ENCODE assay signal across 8 cellular contexts in genomic region chr1:174965006-174965971, GRCh38. TPM values are rescaled to one million over a fixed set of nuclear protein-coding genes. Genes with fewer than 3 reads are reported as not detected.
A peak's percentile ranks its signal among the peaks of the same experiment; 100 is the strongest.
DNase-seq lines count a peak whose midpoint lies in the region; ATAC-seq and TF ChIP-seq lines count a peak whose summit lies in the region.

No MANE protein-coding gene starts in this region.

- H3K4me1 ChIP-seq in adipocyte (ENCODE audit: control insufficient read depth, insufficient read depth, low read length) (peaks cover 45% of the 10 kb centered on the region), testis (peaks cover 9% of the 10 kb centered on the region)

- H3K36me3 ChIP-seq in adipocyte (ENCODE audit: control insufficient read depth, insufficient read depth, low read length, severe bottlenecking): no peaks in the 10 kb centered on the region
- no peaks in the 10 kb centered on the region for H3K36me3 ChIP-seq in testis (ENCODE audit: low read depth, missing control alignments)

- H3K27me3 ChIP-seq in adipocyte (replicated peaks; ENCODE audit: control insufficient read depth, insufficient read depth, low read length) (no peaks in the 10 kb centered on the region), testis (no peaks in the 10 kb centered on the region)

- peak overlapping the region; percentile 5 to 70 for H3K27ac ChIP-seq in testis

- ATAC-seq in left colon: peak; percentile 25
- ATAC-seq in GM19023 (IDR thresholded peaks at IDR 0.05; ENCODE audit: unreplicated experiment): no peak

- intact Hi-C loops in left colon (cut with DNase I, micrococcal nuclease): loop anchor here in 1 of 2 donors (5.0 kb wide), 1 partner anchor 88 kb away; no protein-coding TSS in a partner anchor
- intact Hi-C loops in testis (cut with DNase I; ENCODE audit: low total_unique reads): no loop called here

- no peaks in the 10 kb centered on the region for H3K9me3 ChIP-seq in adipocyte (ENCODE audit: control insufficient read depth, low read length)
- H3K9me3 ChIP-seq in testis: no peaks in the 10 kb centered on the region

- 49 to 56% methylated on average over 4 of the region's 4 CpGs for WGBS in testis, 2 donors

- H3K4me3 ChIP-seq in adipocyte (ENCODE audit: low read length) (peak overlapping the region; percentile 43), testis (no peak overlapping the region)

- TF ChIP-seq CTCF in testis (IDR thresholded peaks at IDR 0.05): no peak
- TF ChIP-seq CTCF in GM13976 (IDR thresholded peaks at IDR 0.05; ENCODE audit: borderline replicate concordance, control extremely low read depth, extremely low read depth, insufficient read depth, missing control alignments): no peak

- DNase-seq in activated CD4-positive, alpha-beta T cell treated with anti-CD3 and anti-CD28 coated beads for 4 hours: peak; percentile 10 to 17
- no peak for DNase-seq in activated CD4-positive, alpha-beta T cell treated with anti-CD3 and anti-CD28 coated beads for 1 hour
- DNase-seq in adipocyte (ENCODE audit: low read depth) (peak; percentile 39), left colon (peak in 1 of 2 donors; percentile 49), testis (peak; percentile 40), LoVo (ENCODE audit: low spot score) (no peak), GM13976 (ENCODE audit: low spot score) (no peak)

- peak overlapping the region; percentile 12 for H3K9ac ChIP-seq in adipocyte (ENCODE audit: low read length)

- in situ Hi-C loops in GM13976 (cut with MboI; ENCODE audit: low sequenced_read_pairs, unreplicated experiment): no loop called here

- no peak for TF ChIP-seq POLR2A in testis (IDR thresholded peaks at IDR 0.05)

RNA-seq across cellular contexts. Expression of gene CACYBP, which starts 34.5 kb away (rescaled TPM):
- total RNA-seq in left colon (10 to 100 TPM; 46.0 to 55.6 TPM), testis (100 to 1,000 TPM in 1 of 2 donors, 10 to 100 TPM in 1; 74.4 to 120 TPM)
- polyA plus RNA-seq in testis (ENCODE audit: insufficient read depth, low read depth, low replicate concordance): 121 TPM

RNA-seq across cellular contexts. Expression of gene MRPS14, which starts 57.9 kb away (rescaled TPM):
- 10 to 100 TPM; 25.2 to 26.6 TPM for total RNA-seq in left colon
- total RNA-seq in testis: 10 to 100 TPM; 30.2 to 31.2 TPM
- polyA plus RNA-seq in testis (ENCODE audit: insufficient read depth, low read depth, low replicate concordance): 42.8 TPM

Comparison
In these comparisons a context has a peak if more than half of its experiments do, and no peak if none do; other contexts are left out.
1. DNase-seq: peak in activated CD4-positive, alpha-beta T cell treated with anti-CD3 and anti-CD28 coated beads for 4 hours (2 of 2), adipocyte (single experiment) and testis (single experiment); none in activated CD4-positive, alpha-beta T cell treated with anti-CD3 and anti-CD28 coated beads for 1 hour (single experiment), LoVo (single experiment) and GM13976 (single experiment).